In the genomic region with DNA sequence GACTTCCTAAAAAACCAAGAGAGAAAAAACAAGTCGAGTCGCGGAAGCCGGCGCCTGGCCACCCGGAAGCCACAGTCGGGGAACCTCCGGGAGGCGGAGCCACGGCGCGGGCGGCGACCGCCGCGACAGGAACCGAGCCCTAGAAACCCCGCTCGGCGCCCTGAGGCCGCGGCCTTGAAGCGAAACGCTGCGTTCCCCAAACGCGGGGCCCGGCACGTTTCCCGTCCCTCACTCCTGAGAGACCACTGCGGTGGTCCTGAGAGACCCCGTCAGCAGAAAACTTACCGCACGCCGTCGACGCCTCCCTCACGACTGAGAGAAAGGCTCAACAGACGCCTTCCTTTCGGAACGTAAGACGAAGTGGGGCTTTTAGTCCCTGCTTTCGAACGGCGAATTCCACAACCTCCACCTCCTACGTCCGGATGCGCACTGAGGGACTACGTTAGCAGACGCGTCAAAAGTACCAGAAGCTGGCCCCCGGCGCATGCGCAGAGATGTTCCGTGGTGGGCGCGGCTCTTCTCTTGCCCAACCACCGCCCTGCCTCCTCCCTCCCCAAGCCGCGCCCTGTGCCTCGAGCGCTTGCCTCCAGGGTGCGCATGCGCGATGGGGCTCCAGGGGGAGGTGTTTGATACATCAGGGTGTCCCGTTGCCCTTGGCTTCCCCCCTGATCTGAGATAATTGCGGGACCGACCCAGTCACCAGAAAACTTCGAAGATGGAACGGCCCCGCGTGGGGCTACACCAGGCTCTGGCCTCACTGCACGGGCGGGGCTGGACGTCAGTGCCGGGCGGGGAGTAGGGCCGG, we compare ENCODE assay signal across 1 cellular context.
TF ChIP-seq lines count a peak whose summit lies in the region.

A gene with protein sequence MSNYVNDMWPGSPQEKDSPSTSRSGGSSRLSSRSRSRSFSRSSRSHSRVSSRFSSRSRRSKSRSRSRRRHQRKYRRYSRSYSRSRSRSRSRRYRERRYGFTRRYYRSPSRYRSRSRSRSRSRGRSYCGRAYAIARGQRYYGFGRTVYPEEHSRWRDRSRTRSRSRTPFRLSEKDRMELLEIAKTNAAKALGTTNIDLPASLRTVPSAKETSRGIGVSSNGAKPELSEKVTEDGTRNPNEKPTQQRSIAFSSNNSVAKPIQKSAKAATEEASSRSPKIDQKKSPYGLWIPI (minus strand): TSS at position 431 of the 805 bp plus-strand sequence. CDS start 491 bp downstream, outside the sequence.

TF ChIP-seq in HepG2, 621 proteins besides CTCF, POLR2A, EP300 and RAD21 (continued from another document and continues in another):
- TF ChIP-seq, protein P1, sequence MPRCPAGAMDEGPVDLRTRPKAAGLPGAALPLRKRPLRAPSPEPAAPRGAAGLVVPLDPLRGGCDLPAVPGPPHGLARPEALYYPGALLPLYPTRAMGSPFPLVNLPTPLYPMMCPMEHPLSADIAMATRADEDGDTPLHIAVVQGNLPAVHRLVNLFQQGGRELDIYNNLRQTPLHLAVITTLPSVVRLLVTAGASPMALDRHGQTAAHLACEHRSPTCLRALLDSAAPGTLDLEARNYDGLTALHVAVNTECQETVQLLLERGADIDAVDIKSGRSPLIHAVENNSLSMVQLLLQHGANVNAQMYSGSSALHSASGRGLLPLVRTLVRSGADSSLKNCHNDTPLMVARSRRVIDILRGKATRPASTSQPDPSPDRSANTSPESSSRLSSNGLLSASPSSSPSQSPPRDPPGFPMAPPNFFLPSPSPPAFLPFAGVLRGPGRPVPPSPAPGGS (CRISPR knock-in tag; IDR thresholded peaks at IDR 0.05), result no peak
- TF ChIP-seq, protein P2, sequence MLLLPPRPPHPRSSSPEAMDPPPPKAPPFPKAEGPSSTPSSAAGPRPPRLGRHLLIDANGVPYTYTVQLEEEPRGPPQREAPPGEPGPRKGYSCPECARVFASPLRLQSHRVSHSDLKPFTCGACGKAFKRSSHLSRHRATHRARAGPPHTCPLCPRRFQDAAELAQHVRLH (CRISPR knock-in tag; IDR thresholded peaks at IDR 0.05; ENCODE audit: borderline replicate concordance, low read depth), result peak; percentile 85; the same call in 1 of the 2 replicates
- no peak for TF ChIP-seq ZNF101 (CRISPR knock-in tag; IDR thresholded peaks at IDR 0.05; ENCODE audit: borderline replicate concordance, low read depth)
- TF ChIP-seq, protein P3, sequence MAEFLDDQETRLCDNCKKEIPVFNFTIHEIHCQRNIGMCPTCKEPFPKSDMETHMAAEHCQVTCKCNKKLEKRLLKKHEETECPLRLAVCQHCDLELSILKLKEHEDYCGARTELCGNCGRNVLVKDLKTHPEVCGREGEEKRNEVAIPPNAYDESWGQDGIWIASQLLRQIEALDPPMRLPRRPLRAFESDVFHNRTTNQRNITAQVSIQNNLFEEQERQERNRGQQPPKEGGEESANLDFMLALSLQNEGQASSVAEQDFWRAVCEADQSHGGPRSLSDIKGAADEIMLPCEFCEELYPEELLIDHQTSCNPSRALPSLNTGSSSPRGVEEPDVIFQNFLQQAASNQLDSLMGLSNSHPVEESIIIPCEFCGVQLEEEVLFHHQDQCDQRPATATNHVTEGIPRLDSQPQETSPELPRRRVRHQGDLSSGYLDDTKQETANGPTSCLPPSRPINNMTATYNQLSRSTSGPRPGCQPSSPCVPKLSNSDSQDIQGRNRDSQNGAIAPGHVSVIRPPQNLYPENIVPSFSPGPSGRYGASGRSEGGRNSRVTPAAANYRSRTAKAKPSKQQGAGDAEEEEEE (CRISPR knock-in tag; IDR thresholded peaks at IDR 0.05; ENCODE audit: borderline replicate concordance), result 0 out of 2 replicates have a peak, but pooled peaks have one; percentile 77
- no peak; the same call in 1 of the 2 replicates for TF ChIP-seq IRX3 (CRISPR knock-in tag; IDR thresholded peaks at IDR 0.05; ENCODE audit: borderline replicate concordance, low read depth)
- TF ChIP-seq ZNF335 (CRISPR knock-in tag; IDR thresholded peaks at IDR 0.05), result peak; percentile 85
- TF ChIP-seq YY1 (IDR thresholded peaks at IDR 0.05; ENCODE audit: insufficient read depth, insufficient replicate concordance, low read depth, low read length), result no peak
- TF ChIP-seq FOXO1 (CRISPR knock-in tag; IDR thresholded peaks at IDR 0.05), result peak; percentile 68
- TF ChIP-seq ZBTB38 (CRISPR knock-in tag; IDR thresholded peaks at IDR 0.05), result peak; percentile 70
- TF ChIP-seq, protein P4, sequence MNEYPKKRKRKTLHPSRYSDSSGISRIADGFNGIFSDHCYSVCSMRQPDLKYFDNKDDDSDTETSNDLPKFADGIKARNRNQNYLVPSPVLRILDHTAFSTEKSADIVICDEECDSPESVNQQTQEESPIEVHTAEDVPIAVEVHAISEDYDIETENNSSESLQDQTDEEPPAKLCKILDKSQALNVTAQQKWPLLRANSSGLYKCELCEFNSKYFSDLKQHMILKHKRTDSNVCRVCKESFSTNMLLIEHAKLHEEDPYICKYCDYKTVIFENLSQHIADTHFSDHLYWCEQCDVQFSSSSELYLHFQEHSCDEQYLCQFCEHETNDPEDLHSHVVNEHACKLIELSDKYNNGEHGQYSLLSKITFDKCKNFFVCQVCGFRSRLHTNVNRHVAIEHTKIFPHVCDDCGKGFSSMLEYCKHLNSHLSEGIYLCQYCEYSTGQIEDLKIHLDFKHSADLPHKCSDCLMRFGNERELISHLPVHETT (CRISPR knock-in tag; conservative IDR thresholded peaks at IDR 0.05), result peak; percentile 78
- peak; percentile 75; the same call in 1 of the 2 replicates for TF ChIP-seq FOXC1 (CRISPR knock-in tag; IDR thresholded peaks at IDR 0.05; ENCODE audit: borderline replicate concordance)
- peak; percentile 71 for TF ChIP-seq PHF20 (CRISPR knock-in tag; IDR thresholded peaks at IDR 0.05)
- TF ChIP-seq ZNF816 (CRISPR knock-in tag; IDR thresholded peaks at IDR 0.05; ENCODE audit: borderline replicate concordance), result peak; percentile 91; the same call in 1 of the 2 replicates
- TF ChIP-seq, protein P5, sequence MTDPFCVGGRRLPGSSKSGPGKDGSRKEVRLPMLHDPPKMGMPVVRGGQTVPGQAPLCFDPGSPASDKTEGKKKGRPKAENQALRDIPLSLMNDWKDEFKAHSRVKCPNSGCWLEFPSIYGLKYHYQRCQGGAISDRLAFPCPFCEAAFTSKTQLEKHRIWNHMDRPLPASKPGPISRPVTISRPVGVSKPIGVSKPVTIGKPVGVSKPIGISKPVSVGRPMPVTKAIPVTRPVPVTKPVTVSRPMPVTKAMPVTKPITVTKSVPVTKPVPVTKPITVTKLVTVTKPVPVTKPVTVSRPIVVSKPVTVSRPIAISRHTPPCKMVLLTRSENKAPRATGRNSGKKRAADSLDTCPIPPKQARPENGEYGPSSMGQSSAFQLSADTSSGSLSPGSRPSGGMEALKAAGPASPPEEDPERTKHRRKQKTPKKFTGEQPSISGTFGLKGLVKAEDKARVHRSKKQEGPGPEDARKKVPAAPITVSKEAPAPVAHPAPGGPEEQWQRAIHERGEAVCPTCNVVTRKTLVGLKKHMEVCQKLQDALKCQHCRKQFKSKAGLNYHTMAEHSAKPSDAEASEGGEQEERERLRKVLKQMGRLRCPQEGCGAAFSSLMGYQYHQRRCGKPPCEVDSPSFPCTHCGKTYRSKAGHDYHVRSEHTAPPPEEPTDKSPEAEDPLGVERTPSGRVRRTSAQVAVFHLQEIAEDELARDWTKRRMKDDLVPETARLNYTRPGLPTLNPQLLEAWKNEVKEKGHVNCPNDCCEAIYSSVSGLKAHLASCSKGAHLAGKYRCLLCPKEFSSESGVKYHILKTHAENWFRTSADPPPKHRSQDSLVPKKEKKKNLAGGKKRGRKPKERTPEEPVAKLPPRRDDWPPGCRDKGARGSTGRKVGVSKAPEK (CRISPR knock-in tag; IDR thresholded peaks at IDR 0.05; ENCODE audit: borderline replicate concordance), result no peak
- no peak for TF ChIP-seq ZNF496 (CRISPR knock-in tag; IDR thresholded peaks at IDR 0.05; ENCODE audit: insufficient replicate concordance)
- TF ChIP-seq XRCC5 (optimal IDR thresholded peaks at IDR 0.05; ENCODE audit: low read length), result peak; percentile 57
- peak; percentile 74 for TF ChIP-seq ZNF563 (CRISPR knock-in tag; IDR thresholded peaks at IDR 0.05)
- TF ChIP-seq NFIC (IDR thresholded peaks at IDR 0.05; ENCODE audit: low read length), result no peak
- no peak for TF ChIP-seq NPAS2 (CRISPR knock-in tag; IDR thresholded peaks at IDR 0.05; ENCODE audit: borderline replicate concordance)
- TF ChIP-seq RFXANK (CRISPR knock-in tag; IDR thresholded peaks at IDR 0.05), result no peak
- peak; percentile 59; the same call in 1 of the 2 replicates for TF ChIP-seq ZSCAN21 (CRISPR knock-in tag; IDR thresholded peaks at IDR 0.05; ENCODE audit: borderline replicate concordance)
- TF ChIP-seq ZNF878 (CRISPR knock-in tag; IDR thresholded peaks at IDR 0.05), result no peak
- TF ChIP-seq ZNF383 (CRISPR knock-in tag; IDR thresholded peaks at IDR 0.05; ENCODE audit: borderline replicate concordance), result no peak
- no peak for TF ChIP-seq ATRX (CRISPR knock-in tag; IDR thresholded peaks at IDR 0.05; ENCODE audit: borderline replicate concordance)
- no peak for TF ChIP-seq ZFP41 (CRISPR knock-in tag; IDR thresholded peaks at IDR 0.05; ENCODE audit: borderline replicate concordance)
- TF ChIP-seq HIVEP1 (CRISPR knock-in tag; IDR thresholded peaks at IDR 0.05), result peak; percentile 73; the same call in 1 of the 2 replicates
- TF ChIP-seq, protein P6, sequence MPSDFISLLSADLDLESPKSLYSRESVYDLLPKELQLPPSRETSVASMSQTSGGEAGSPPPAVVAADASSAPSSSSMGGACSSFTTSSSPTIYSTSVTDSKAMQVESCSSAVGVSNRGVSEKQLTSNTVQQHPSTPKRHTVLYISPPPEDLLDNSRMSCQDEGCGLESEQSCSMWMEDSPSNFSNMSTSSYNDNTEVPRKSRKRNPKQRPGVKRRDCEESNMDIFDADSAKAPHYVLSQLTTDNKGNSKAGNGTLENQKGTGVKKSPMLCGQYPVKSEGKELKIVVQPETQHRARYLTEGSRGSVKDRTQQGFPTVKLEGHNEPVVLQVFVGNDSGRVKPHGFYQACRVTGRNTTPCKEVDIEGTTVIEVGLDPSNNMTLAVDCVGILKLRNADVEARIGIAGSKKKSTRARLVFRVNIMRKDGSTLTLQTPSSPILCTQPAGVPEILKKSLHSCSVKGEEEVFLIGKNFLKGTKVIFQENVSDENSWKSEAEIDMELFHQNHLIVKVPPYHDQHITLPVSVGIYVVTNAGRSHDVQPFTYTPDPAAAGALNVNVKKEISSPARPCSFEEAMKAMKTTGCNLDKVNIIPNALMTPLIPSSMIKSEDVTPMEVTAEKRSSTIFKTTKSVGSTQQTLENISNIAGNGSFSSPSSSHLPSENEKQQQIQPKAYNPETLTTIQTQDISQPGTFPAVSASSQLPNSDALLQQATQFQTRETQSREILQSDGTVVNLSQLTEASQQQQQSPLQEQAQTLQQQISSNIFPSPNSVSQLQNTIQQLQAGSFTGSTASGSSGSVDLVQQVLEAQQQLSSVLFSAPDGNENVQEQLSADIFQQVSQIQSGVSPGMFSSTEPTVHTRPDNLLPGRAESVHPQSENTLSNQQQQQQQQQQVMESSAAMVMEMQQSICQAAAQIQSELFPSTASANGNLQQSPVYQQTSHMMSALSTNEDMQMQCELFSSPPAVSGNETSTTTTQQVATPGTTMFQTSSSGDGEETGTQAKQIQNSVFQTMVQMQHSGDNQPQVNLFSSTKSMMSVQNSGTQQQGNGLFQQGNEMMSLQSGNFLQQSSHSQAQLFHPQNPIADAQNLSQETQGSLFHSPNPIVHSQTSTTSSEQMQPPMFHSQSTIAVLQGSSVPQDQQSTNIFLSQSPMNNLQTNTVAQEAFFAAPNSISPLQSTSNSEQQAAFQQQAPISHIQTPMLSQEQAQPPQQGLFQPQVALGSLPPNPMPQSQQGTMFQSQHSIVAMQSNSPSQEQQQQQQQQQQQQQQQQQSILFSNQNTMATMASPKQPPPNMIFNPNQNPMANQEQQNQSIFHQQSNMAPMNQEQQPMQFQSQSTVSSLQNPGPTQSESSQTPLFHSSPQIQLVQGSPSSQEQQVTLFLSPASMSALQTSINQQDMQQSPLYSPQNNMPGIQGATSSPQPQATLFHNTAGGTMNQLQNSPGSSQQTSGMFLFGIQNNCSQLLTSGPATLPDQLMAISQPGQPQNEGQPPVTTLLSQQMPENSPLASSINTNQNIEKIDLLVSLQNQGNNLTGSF (CRISPR knock-in tag; IDR thresholded peaks at IDR 0.05), result no peak
- no peak for TF ChIP-seq ZSCAN20 (CRISPR knock-in tag; IDR thresholded peaks at IDR 0.05; ENCODE audit: borderline replicate concordance)
- peak; percentile 30; the same call in 1 of the 2 replicates for TF ChIP-seq ZNF629 (CRISPR knock-in tag; conservative IDR thresholded peaks at IDR 0.05)
- TF ChIP-seq NFATC3 (CRISPR knock-in tag; IDR thresholded peaks at IDR 0.05), result no peak
- TF ChIP-seq, protein P7, sequence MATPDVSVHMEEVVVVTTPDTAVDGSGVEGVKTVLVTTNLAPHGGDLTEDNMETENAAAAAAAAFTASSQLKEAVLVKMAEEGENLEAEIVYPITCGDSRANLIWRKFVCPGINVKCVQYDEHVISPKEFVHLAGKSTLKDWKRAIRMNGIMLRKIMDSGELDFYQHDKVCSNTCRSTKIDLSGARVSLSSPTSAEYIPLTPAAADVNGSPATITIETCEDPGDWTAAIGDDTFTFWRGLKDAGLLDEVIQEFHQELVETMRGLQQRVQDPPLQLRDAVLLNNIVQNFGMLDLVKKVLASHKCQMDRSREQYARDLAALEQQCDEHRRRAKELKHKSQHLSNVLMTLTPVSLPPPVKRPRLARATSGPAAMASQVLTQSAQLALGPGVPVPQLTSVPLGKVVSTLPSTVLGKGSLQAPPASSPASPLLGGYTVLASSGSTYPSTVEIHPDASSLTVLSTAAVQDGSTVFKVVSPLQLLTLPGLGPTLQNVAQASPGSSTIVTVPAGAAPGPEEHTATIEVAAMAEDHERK (CRISPR knock-in tag; IDR thresholded peaks at IDR 0.05; ENCODE audit: low read depth), result no peak; the same call in 1 of the 2 replicates
- peak; percentile 44; the same call in 1 of the 2 replicates for TF ChIP-seq FOXJ3 (CRISPR knock-in tag; IDR thresholded peaks at IDR 0.05; ENCODE audit: borderline replicate concordance)
- TF ChIP-seq CHCHD3 (CRISPR knock-in tag; IDR thresholded peaks at IDR 0.05), result 0 out of 2 replicates have a peak, but pooled peaks have one; percentile 14
- TF ChIP-seq KLF16 (CRISPR knock-in tag; IDR thresholded peaks at IDR 0.05), result peak in 1 of 2 experiments; percentile 94; a peak in 1 of 4 replicates
- TF ChIP-seq MLLT10 (CRISPR knock-in tag; IDR thresholded peaks at IDR 0.05), result no peak
- peak; percentile 60; the same call in 1 of the 2 replicates for TF ChIP-seq KDM5B (CRISPR knock-in tag; IDR thresholded peaks at IDR 0.05; ENCODE audit: borderline replicate concordance)
- no peak for TF ChIP-seq NONO (IDR thresholded peaks at IDR 0.05)
- TF ChIP-seq NONO (CRISPR knock-in tag; conservative IDR thresholded peaks at IDR 0.05), result peak; percentile 61
- TF ChIP-seq KDM2A (CRISPR knock-in tag; IDR thresholded peaks at IDR 0.05; ENCODE audit: borderline replicate concordance, low read depth), result peak; percentile 96
- TF ChIP-seq, protein P8, sequence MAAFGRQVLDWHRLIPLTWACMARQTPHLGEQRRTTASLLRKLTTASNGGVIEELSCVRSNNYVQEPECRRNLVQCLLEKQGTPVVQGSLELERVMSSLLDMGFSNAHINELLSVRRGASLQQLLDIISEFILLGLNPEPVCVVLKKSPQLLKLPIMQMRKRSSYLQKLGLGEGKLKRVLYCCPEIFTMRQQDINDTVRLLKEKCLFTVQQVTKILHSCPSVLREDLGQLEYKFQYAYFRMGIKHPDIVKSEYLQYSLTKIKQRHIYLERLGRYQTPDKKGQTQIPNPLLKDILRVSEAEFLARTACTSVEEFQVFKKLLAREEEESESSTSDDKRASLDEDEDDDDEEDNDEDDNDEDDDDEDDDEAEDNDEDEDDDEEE (CRISPR knock-in tag; IDR thresholded peaks at IDR 0.05), result no peak
- TF ChIP-seq GATAD2A (CRISPR knock-in tag; IDR thresholded peaks at IDR 0.05), result peak; percentile 60
- 0 out of 2 replicates have a peak, but pooled peaks have one; percentile 64 for TF ChIP-seq ZNF720 (CRISPR knock-in tag; IDR thresholded peaks at IDR 0.05)
- peak; percentile 94 for TF ChIP-seq CEBPG (CRISPR knock-in tag; IDR thresholded peaks at IDR 0.05)
- TF ChIP-seq CREB1 (IDR thresholded peaks at IDR 0.05), result peak; percentile 68
- TF ChIP-seq CREB1 (CRISPR knock-in tag; IDR thresholded peaks at IDR 0.05), result peak; percentile 70; the same call in 1 of the 2 replicates
- peak; percentile 70; the same call in 1 of the 2 replicates for TF ChIP-seq HDAC2 (CRISPR knock-in tag; IDR thresholded peaks at IDR 0.05)
